ENCODE assay signal across 22 cellular contexts in genomic region chr11:120586072-120586471, GRCh38.
DNase-seq lines count a peak whose midpoint lies in the region; ATAC-seq, FAIRE-seq and TF ChIP-seq lines count a peak whose summit lies in the region.
"Had no signal": no experiment of that assay in that cellular context is flagged by ENCODE, and none has a peak within 500 bp of the region (broad histone marks: within the 10 kb centered on the region; RNA-seq: fewer than 3 reads in every experiment).

No MANE protein-coding gene starts in this region.

- no peak for FAIRE-seq in GM12878 (lab: Jason Lieb, UNC)
- FAIRE-seq: A549, D721Med, HepG2 had no signal

- H3F3A ChIP-seq in SK-N-SH (replicated peaks; ENCODE audit: insufficient read depth) = no peaks in the 10 kb centered on the region

- no peaks in the 10 kb centered on the region for H3K9me2 ChIP-seq in SK-N-SH

- 29% methylated on average over 3 of the region's 3 CpGs for WGBS in SK-N-SH (ENCODE audit: low lambda C conversion rate)
- 14% methylated on average over 3 of the region's 3 CpGs for WGBS in GM12878 (ENCODE audit: insufficient coverage, insufficient replicate concordance, low lambda C conversion rate, missing lambda C conversion rate)

- no peaks in the 10 kb centered on the region for H3K36me3 Mint-ChIP-seq in stimulated activated effector memory CD8-positive, alpha-beta T cell treated with anti-CD3 and anti-CD28 coated beads, Interleukin-12 subunit alpha, Interleukin-12 subunit beta, amount 100 ng/mL, for 72 hours
- H3K36me3 Mint-ChIP-seq: IgD-negative memory B cell had no signal

- in situ Hi-C loops in GM12878 (cut with MboI) = no loop called here

- H3K4me1 ChIP-seq in SK-N-SH (ENCODE audit: control insufficient read depth in 1 of 2, insufficient read depth in 2 of 2, low read depth in 1 of 2, low read length in 1 of 2) (no peaks in the 10 kb centered on the region), GM12878 (ENCODE audit: control insufficient read depth, insufficient read depth, low read length) (peaks cover 5% of the 10 kb centered on the region; the same call in 1 of the 2 replicates)
- H3K4me1 ChIP-seq: A549, Caco-2 had no signal

- SMC1A ChIA-PET in GM12878 (lab: Charles Lee; ENCODE audit: uncharacterized antibody, unreplicated experiment) = interaction anchor here (0.7 to 1.1 kb wide), 3 partner anchors 25 to 41 kb away, joined by 3 to 4 read pairs (median 4); no protein-coding TSS in a partner anchor

- H3K9ac ChIP-seq in SK-N-SH (no peak overlapping the region), GM12878 (ENCODE audit: control insufficient read depth, insufficient read depth, low read length) (no peak overlapping the region)

- H3K4me2 ChIP-seq in SK-N-SH = no peak overlapping the region
- no peak overlapping the region for H3K4me2 ChIP-seq in GM12878 (ENCODE audit: control insufficient read depth, insufficient read depth)
- H3K4me2 ChIP-seq: A549 had no signal

- H3K27ac ChIP-seq in SK-N-SH (ENCODE audit: low read depth in 2 of 2, low read length in 1 of 2) (no peak overlapping the region), GM12878 (ENCODE audit: control insufficient read depth, insufficient read depth) (no peak overlapping the region)
- H3K27ac ChIP-seq: 22Rv1, A549, C4-2B had no signal

- no peak for TF ChIP-seq RAD21 in SK-N-SH (IDR thresholded peaks at IDR 0.05; ENCODE audit: low read length)
- no peak for TF ChIP-seq RAD21 in GM12878 (IDR thresholded peaks at IDR 0.05; ENCODE audit: insufficient read depth, low read depth, low read length)

- CTCF ChIA-PET in SK-N-SH (lab: Yijun Ruan, JAX) (no interaction called here), GM12878 (lab: Yijun Ruan, JAX) (no interaction called here)

- no peaks in the 10 kb centered on the region for H3K9me3 Mint-ChIP-seq in stimulated activated effector memory CD8-positive, alpha-beta T cell treated with anti-CD3 and anti-CD28 coated beads, Interleukin-12 subunit alpha, Interleukin-12 subunit beta, amount 100 ng/mL, for 72 hours
- H3K9me3 Mint-ChIP-seq: CD4-positive, alpha-beta T cell had no signal

- H3K36me3 ChIP-seq in SK-N-SH (replicated peaks in 1 of 2; ENCODE audit: control insufficient read depth in 1 of 2, insufficient read depth in 2 of 2, low read length in 1 of 2) (no peaks in the 10 kb centered on the region), GM12878 (ENCODE audit: control insufficient read depth in 2 of 2, insufficient read depth in 2 of 2, low read length in 1 of 2) (no peaks in the 10 kb centered on the region; a peak in 1 of 4 replicates)

- H3K9me3 ChIP-seq in SK-N-SH (no peaks in the 10 kb centered on the region), GM12878 (replicated peaks; ENCODE audit: control insufficient read depth, insufficient read depth, low read length) (no peaks in the 10 kb centered on the region; the same call in 2 of the 3 replicates)

- H3K27me3 ChIP-seq in SK-N-SH (ENCODE audit: insufficient read depth) (no peaks in the 10 kb centered on the region), GM12878 (replicated peaks in 1 of 2; ENCODE audit: control insufficient read depth in 2 of 2, insufficient read depth in 2 of 2, low read length in 1 of 2) (no peaks in the 10 kb centered on the region)

- no peak overlapping the region for H3K27ac Mint-ChIP-seq in stimulated activated effector memory CD8-positive, alpha-beta T cell treated with anti-CD3 and anti-CD28 coated beads, Interleukin-12 subunit alpha, Interleukin-12 subunit beta, amount 100 ng/mL, for 72 hours
- H3K27ac Mint-ChIP-seq: CD4-positive, alpha-beta T cell; IgD-negative memory B cell had no signal

- H3K4me1 Mint-ChIP-seq in stimulated activated effector memory CD8-positive, alpha-beta T cell treated with anti-CD3 and anti-CD28 coated beads, Interleukin-12 subunit alpha, Interleukin-12 subunit beta, amount 100 ng/mL, for 72 hours = no peaks in the 10 kb centered on the region

- no peak overlapping the region for H2AFZ ChIP-seq in SK-N-SH (ENCODE audit: low read depth)
- H2AFZ ChIP-seq in GM12878 (ENCODE audit: control insufficient read depth, low read depth, low read length) = no peak overlapping the region

- no peak for TF ChIP-seq POLR2A in GM12878 (IDR thresholded peaks at IDR 0.05; ENCODE audit: low read depth, low read length)

- no peak for TF ChIP-seq EP300 in SK-N-SH (IDR thresholded peaks at IDR 0.05; ENCODE audit: borderline replicate concordance in 1 of 2, low read depth in 1 of 2, low read length in 1 of 2)
- TF ChIP-seq EP300 in GM12878 (IDR thresholded peaks at IDR 0.05; ENCODE audit: borderline replicate concordance in 1 of 2, control insufficient read depth in 1 of 2, low read depth in 2 of 2, low read length in 2 of 2) = no peak

- intact Hi-C loops in GM12878 (cut with micrococcal nuclease; ENCODE audit: unreplicated experiment) (no loop called here), posterior vena cava (cut with DNase I) (no loop called here)

- no peak overlapping the region for H3K4me3 ChIP-seq in SK-N-SH (ENCODE audit: low read depth in 2 of 2, low read length in 1 of 2)
- H3K4me3 ChIP-seq in GM12878 = no peak overlapping the region
- H3K4me3 ChIP-seq: A549 had no signal

- BruUV-seq in GM12878 (replicated peaks; lab: Mats Ljungman, UMichigan) = no TSS peak

- no peak for TF ChIP-seq CTCF in SK-N-SH (IDR thresholded peaks at IDR 0.05)
- TF ChIP-seq CTCF in GM12878 (IDR thresholded peaks at IDR 0.05 in 2 of 3, conservative IDR thresholded peaks at IDR 0.05 in 1 of 3; ENCODE audit: control insufficient read depth in 2 of 3, extremely low read depth in 1 of 3, insufficient read depth in 1 of 3, low read depth in 3 of 3, low read length in 3 of 3) = no peak

- no peaks in the 10 kb centered on the region for H4K20me1 ChIP-seq in SK-N-SH (ENCODE audit: insufficient read depth)
- no peaks in the 10 kb centered on the region for H4K20me1 ChIP-seq in GM12878 (ENCODE audit: control insufficient read depth, insufficient read depth)

- DNase-seq in SK-N-SH (no peak), GM12878 (ENCODE audit: low read depth, low spot score) (no peak), posterior vena cava (ENCODE audit: low spot score) (peak; percentile 15), NCI-H2107 treated with DMSO at 0.1 percent for 48 hours (lab: John Stamatoyannopoulos, UW; ENCODE audit: unreplicated experiment) (no peak), NOMO-1 (lab: John Stamatoyannopoulos, UW; ENCODE audit: unreplicated experiment in 2 of 2) (no peak)
- no peak for DNase-seq in stimulated activated effector memory CD8-positive, alpha-beta T cell treated with anti-CD3 and anti-CD28 coated beads, Interleukin-12 subunit alpha, Interleukin-12 subunit beta, amount 100 ng/mL, for 72 hours (ENCODE audit: low spot score in 2 of 2)
- DNase-seq: AML-193; Caco-2; CD4-positive, alpha-beta T cell; DMS153; DMS79; GDM1; GOT3; H7 had no signal

- ATAC-seq in SK-N-SH treated with all-trans-retinoic acid at 6 μM for 48 hours (no peak), GM12878 (peak; percentile 64)
- no peak for ATAC-seq in stimulated activated effector memory CD8-positive, alpha-beta T cell treated with anti-CD3 and anti-CD28 coated beads, Interleukin-12 subunit alpha, Interleukin-12 subunit beta, amount 100 ng/mL, for 72 hours
- ATAC-seq: A549, HCT116, HepG2 had no signal

- H3K79me2 ChIP-seq in SK-N-SH (ENCODE audit: insufficient read depth) = no peaks in the 10 kb centered on the region
- no peaks in the 10 kb centered on the region for H3K79me2 ChIP-seq in GM12878 (ENCODE audit: control insufficient read depth, insufficient read depth, low read length)

- POLR2A ChIA-PET in SK-N-SH (lab: Yijun Ruan, JAX) (no interaction called here), GM12878 (lab: Charles Lee) (no interaction called here)

- no peak overlapping the region for H3K4me3 Mint-ChIP-seq in stimulated activated effector memory CD8-positive, alpha-beta T cell treated with anti-CD3 and anti-CD28 coated beads, Interleukin-12 subunit alpha, Interleukin-12 subunit beta, amount 100 ng/mL, for 72 hours
- H3K4me3 Mint-ChIP-seq: CD4-positive, alpha-beta T cell; IgD-negative memory B cell had no signal

- RAD21 ChIA-PET in GM12878 (lab: Charles Lee; ENCODE audit: unreplicated experiment) = no interaction called here

TF ChIP-seq in SK-N-SH treated with all-trans-retinoic acid at 6 μM for 48 hours, 23 proteins besides CTCF, POLR2A, EP300 and RAD21:
- TF ChIP-seq ZFP3 (CRISPR knock-in tag; IDR thresholded peaks at IDR 0.05) = peak; percentile 67
- no peak for TF ChIP-seq ZNF565 (CRISPR knock-in tag; conservative IDR thresholded peaks at IDR 0.05; ENCODE audit: low read depth)

TF ChIP-seq in SK-N-SH, 30 proteins besides CTCF, POLR2A, EP300 and RAD21:
- TF ChIP-seq TAF1 (IDR thresholded peaks at IDR 0.05; ENCODE audit: borderline replicate concordance, low read depth, low read length) (no peak), JUND (IDR thresholded peaks at IDR 0.05) (no peak), EZH2phosphoT487 (IDR thresholded peaks at IDR 0.05; ENCODE audit: borderline replicate concordance, low read depth) (no peak)
TF ChIP-seq in SK-N-SH: peak in this region for 0.

TF ChIP-seq in GM12878, 131 proteins besides CTCF, POLR2A, EP300 and RAD21:
- TF ChIP-seq JUND (IDR thresholded peaks at IDR 0.05; ENCODE audit: low read depth, low read length) (no peak), SMARCA5 (IDR thresholded peaks at IDR 0.05) (0 out of 2 replicates have a peak, but pooled peaks have one; percentile 43), POU2F2 (IDR thresholded peaks at IDR 0.05; ENCODE audit: borderline replicate concordance, low read depth, low read length) (peak; percentile 85; the same call in 1 of the 3 replicates), NFYA (IDR thresholded peaks at IDR 0.05; ENCODE audit: borderline replicate concordance, low read depth, low read length) (no peak), NBN (IDR thresholded peaks at IDR 0.05) (0 out of 2 replicates have a peak, but pooled peaks have one; percentile 15)
TF ChIP-seq in GM12878: peak in this region for 3.
